8 cellular contexts compared by ENCODE assay signal in the genomic region with DNA sequence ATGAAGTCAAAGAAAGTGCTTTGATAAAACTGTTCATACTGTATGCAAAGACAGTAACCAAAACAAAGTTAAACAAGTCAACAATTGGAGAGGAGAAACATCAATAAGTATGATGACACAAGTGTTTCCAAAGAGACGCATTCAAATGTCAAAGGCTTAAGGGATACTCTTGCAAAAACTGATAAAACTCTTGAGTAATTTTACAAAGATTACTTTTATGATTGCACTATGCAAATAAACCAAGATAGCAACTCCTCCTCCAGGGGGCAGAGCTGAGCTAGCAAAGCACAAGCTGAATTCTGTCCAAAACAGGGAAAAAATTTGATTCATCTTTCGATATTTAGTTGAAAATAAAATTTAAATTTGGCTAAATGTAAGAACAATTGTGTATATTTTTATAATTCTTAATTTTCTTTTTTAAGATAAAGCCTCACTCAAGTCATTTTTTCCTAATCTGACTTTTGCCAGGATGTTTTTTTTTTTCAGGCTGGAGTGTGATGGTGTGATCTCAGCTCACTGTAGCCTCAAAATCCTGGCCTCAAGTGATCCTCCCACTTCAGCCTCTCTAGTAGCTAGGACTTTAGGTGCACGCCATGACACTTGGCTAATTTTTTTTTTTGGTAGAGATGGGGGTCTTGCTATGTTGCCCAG.
DNase-seq lines count a peak whose midpoint lies in the region; ATAC-seq, FAIRE-seq and TF ChIP-seq lines count a peak whose summit lies in the region.

No MANE protein-coding gene starts in this region.

- H3K4me3 ChIP-seq in smooth muscle cell: peak overlapping the region; percentile 15

- WGBS in smooth muscle cell (ENCODE audit: low lambda C conversion rate): 65% methylated on average over 3 of the region's 3 CpGs

- no peaks in the 10 kb centered on the region for H3K4me1 ChIP-seq in smooth muscle cell (ENCODE audit: low read depth)

- H3F3A ChIP-seq in smooth muscle cell (ENCODE audit: low read depth): no peaks in the 10 kb centered on the region

- no peaks in the 10 kb centered on the region for H3K36me3 ChIP-seq in smooth muscle cell (ENCODE audit: low read depth)

- peak overlapping the region; percentile 52 for H3K4me2 ChIP-seq in smooth muscle cell

- DNase-seq in NCI-H460 (ENCODE audit: extremely low read depth, low read depth): peak; percentile 39
- peak; percentile 9 for DNase-seq in activated T-cell treated with anti-CD3 and anti-CD28 coated beads for 24 hours (ENCODE audit: low read depth)
- peak in 1 of 2 donors; percentile 7 for DNase-seq in frontal cortex (ENCODE audit: low spot score in 2 of 2)
- peak; percentile 9 for DNase-seq in smooth muscle cell (lab: John Stamatoyannopoulos, UW; ENCODE audit: unreplicated experiment)
- no peak for DNase-seq in DMS153 treated with DMSO at 0.1 percent for 48 hours (lab: John Stamatoyannopoulos, UW; ENCODE audit: unreplicated experiment)

- peak; percentile 73 for ATAC-seq in GM21723 (IDR thresholded peaks at IDR 0.05; ENCODE audit: unreplicated experiment)
- ATAC-seq in GM19328 (IDR thresholded peaks at IDR 0.05; ENCODE audit: unreplicated experiment): no peak

- peak; percentile 81 for TF ChIP-seq CTCF in smooth muscle cell (IDR thresholded peaks at IDR 0.05; ENCODE audit: borderline replicate concordance, insufficient read depth, poor library complexity, severe bottlenecking)

- H3K9me3 ChIP-seq in smooth muscle cell (replicated peaks; ENCODE audit: low read depth): no peaks in the 10 kb centered on the region

- no peaks in the 10 kb centered on the region for H3K79me2 ChIP-seq in smooth muscle cell (ENCODE audit: low read depth)

- FAIRE-seq in G401.6 (lab: Jason Lieb, UNC): peak; percentile 87
- FAIRE-seq in frontal cortex (lab: Jason Lieb, UNC): peak; percentile 75

- no peaks in the 10 kb centered on the region for H3K27me3 ChIP-seq in smooth muscle cell (ENCODE audit: low read depth)

- H3K9ac ChIP-seq in smooth muscle cell (ENCODE audit: low read depth): no peak overlapping the region

- H2AFZ ChIP-seq in smooth muscle cell (ENCODE audit: low read depth): peak overlapping the region; percentile 56

- H3K27ac ChIP-seq in smooth muscle cell (ENCODE audit: low read depth): peak overlapping the region; percentile 8

- H4K20me1 ChIP-seq in smooth muscle cell (ENCODE audit: low read depth): no peaks in the 10 kb centered on the region
